14 cellular contexts compared by ENCODE assay signal in the genomic region with DNA sequence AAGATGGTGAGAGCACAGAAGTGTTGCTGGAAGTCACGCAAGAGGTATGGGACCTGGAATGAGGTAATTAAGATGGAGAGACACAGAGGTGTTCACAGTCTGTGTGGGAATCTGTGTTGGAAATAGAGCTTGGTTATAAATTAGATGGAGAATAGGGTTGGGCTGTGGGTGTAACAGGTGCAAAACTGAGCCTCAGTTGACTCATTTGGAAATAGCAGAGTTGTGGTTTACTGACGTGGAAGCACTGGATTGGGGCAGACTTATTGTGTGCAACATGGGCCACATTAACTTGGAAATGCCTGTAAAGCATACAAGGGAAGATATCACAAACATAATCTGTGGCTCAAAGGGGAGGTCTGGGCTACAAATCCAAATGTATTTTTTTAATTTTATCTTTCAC. TPM values are rescaled to one million over a fixed set of nuclear protein-coding genes. Genes with fewer than 3 reads are reported as not detected.
A peak's percentile ranks its signal among the peaks of the same experiment; 100 is the strongest.
DNase-seq lines count a peak whose midpoint lies in the region; ATAC-seq, FAIRE-seq and TF ChIP-seq lines count a peak whose summit lies in the region.
"Had no signal": no experiment of that assay in that cellular context is flagged by ENCODE, and none has a peak within 500 bp of the region (broad histone marks: within the 10 kb centered on the region; RNA-seq: fewer than 3 reads in every experiment).

No MANE protein-coding gene starts in this region.

- intact Hi-C loops in body of pancreas (cut with DNase I) = no loop called here

- no peaks in the 10 kb centered on the region for H3K36me3 ChIP-seq in body of pancreas (replicated peaks in 1 of 2; ENCODE audit: insufficient read depth in 1 of 2, low read depth in 2 of 2)

- no peaks in the 10 kb centered on the region for H3K4me1 ChIP-seq in body of pancreas
- H3K4me1 ChIP-seq: HAP-1 had no signal

- H3K27me3 ChIP-seq in body of pancreas = no peaks in the 10 kb centered on the region

- DNase-seq in GM18507 (ENCODE audit: extremely low spot score, insufficient read length, low read depth) (no peak), KBM-7 (no peak), body of pancreas (no peak), NCI-H345 treated with DMSO at 0.1 percent for 48 hours (lab: John Stamatoyannopoulos, UW; ENCODE audit: unreplicated experiment) (no peak)
- no peak for DNase-seq in activated T-cell treated with anti-CD3 and anti-CD28 coated beads, Interleukin-2, amount 50 U/mL, for 4 hours
- DNase-seq: activated gamma-delta T cell treated with Interleukin-2 at 50 U/mL for 16 hours; CD4-positive, alpha-beta T cell had no signal

- WGBS in body of pancreas, 2 donors = 90 to 98% methylated on average over 2 of the region's 2 CpGs

- no peaks in the 10 kb centered on the region for H3K27me3 Mint-ChIP-seq in activated T-cell treated with anti-CD3 and anti-CD28 coated beads, Interleukin-2, amount 50 U/mL, for 4 hours (ENCODE audit: low read depth)
- H3K27me3 Mint-ChIP-seq: CD4-positive, alpha-beta T cell had no signal

- peak; percentile 79 for ATAC-seq in GM19351 (IDR thresholded peaks at IDR 0.05; ENCODE audit: unreplicated experiment)
- ATAC-seq in HG02973 (IDR thresholded peaks at IDR 0.05; ENCODE audit: unreplicated experiment) = peak; percentile 96
- ATAC-seq in activated T-cell treated with anti-CD3 and anti-CD28 coated beads, Interleukin-2, amount 50 U/mL, for 4 hours = peak; percentile 65 to 70
- ATAC-seq in GM18519 (IDR thresholded peaks at IDR 0.05; ENCODE audit: low FRiP score, unreplicated experiment) = no peak
- no peak for ATAC-seq in body of pancreas
- ATAC-seq: K562, left lobe of liver had no signal

- H3K36me3 Mint-ChIP-seq in activated T-cell treated with anti-CD3 and anti-CD28 coated beads, Interleukin-2, amount 50 U/mL, for 4 hours (ENCODE audit: insufficient read depth) = peaks cover 6% of the 10 kb centered on the region

- in situ Hi-C loops in KBM-7 (cut with MboI; ENCODE audit: low pct_unique_long_range_greater_than_20kb, low sequenced_read_pairs) = no loop called here

- TF ChIP-seq CTCF in body of pancreas (IDR thresholded peaks at IDR 0.05) = no peak

- no peak for TF ChIP-seq POLR2A in body of pancreas (IDR thresholded peaks at IDR 0.05)

- no peaks in the 10 kb centered on the region for H3K9me3 Mint-ChIP-seq in activated T-cell treated with anti-CD3 and anti-CD28 coated beads, Interleukin-2, amount 50 U/mL, for 4 hours
- H3K9me3 Mint-ChIP-seq: CD4-positive, alpha-beta T cell had no signal

- no peaks in the 10 kb centered on the region for H3K9me3 ChIP-seq in body of pancreas
- H3K9me3 ChIP-seq: HAP-1 had no signal

- peak; percentile 67 for FAIRE-seq in GM18507 (lab: Jason Lieb, UNC)
- FAIRE-seq: K562 had no signal

- no peak overlapping the region for H3K4me3 ChIP-seq in body of pancreas
- H3K4me3 ChIP-seq: coronary artery, HAP-1, K562 had no signal

- H3K27ac ChIP-seq in body of pancreas = no peak overlapping the region
- H3K27ac ChIP-seq: coronary artery had no signal

- H3K4me1 Mint-ChIP-seq in activated T-cell treated with anti-CD3 and anti-CD28 coated beads, Interleukin-2, amount 50 U/mL, for 4 hours (ENCODE audit: low read depth) = peaks cover 6% of the 10 kb centered on the region

- no peak overlapping the region for H3K4me3 Mint-ChIP-seq in activated T-cell treated with anti-CD3 and anti-CD28 coated beads, Interleukin-2, amount 50 U/mL, for 4 hours
- H3K4me3 Mint-ChIP-seq: CD4-positive, alpha-beta T cell had no signal

RNA-seq across cellular contexts. Expression of gene CAMSAP2, which starts 13.0 kb away (rescaled TPM):
- total RNA-seq in activated T-cell treated with anti-CD3 and anti-CD28 coated beads, Interleukin-2, amount 50 U/mL, for 4 hours = 1 to 10 TPM; 3.2 to 4.4 (median 3.8) TPM
- total RNA-seq in body of pancreas = 10 to 100 TPM in 1 of 2 donors, 1 to 10 TPM in 1; 8.8 to 19.1 TPM

Comparison
In these comparisons a context has a peak if more than half of its experiments do, and no peak if none do; other contexts are left out.
1. ATAC-seq: peak in GM19351 (single experiment), HG02973 (single experiment) and activated T-cell treated with anti-CD3 and anti-CD28 coated beads, Interleukin-2, amount 50 U/mL, for 4 hours (2 of 2); none in GM18519 (single experiment) and body of pancreas (single experiment).